1 cellular context compared by ENCODE assay signal in the genomic region with DNA sequence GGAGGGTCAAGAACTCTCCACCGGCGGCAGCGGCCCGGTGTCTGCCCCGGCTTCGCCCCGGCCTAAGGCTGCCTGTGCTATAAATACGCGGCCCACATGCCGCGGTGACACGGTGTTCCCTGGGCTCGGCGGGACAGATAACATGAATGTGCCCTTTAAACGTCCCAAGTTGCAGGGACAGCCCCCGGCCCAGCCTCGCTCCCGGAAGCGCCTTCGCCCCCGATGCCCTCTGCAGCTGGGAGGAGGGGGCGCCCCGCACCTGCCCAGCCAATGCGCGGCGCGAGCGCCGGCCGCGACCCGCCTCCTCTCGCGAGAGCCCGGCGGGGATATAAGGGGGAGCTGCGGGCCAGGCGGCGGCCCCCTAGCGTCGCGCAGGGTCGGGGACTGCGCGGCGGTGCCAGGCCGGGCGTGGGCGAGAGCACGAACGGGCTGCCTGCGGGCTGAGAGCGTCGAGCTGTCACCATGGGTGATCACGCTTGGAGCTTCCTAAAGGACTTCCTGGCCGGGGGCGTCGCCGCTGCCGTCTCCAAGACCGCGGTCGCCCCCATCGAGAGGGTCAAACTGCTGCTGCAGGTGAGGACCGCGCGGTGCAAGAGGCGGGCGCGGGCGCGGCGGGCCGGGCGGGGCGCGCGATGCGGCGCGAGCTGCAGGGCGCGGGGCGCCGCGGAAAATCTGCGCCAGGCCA.
TF ChIP-seq lines count a peak whose summit lies in the region.

TSS of gene SLC25A4 (plus strand) at position 356 of the 685 bp plus-strand sequence. CDS start at position 463, 107 bp downstream.

TF ChIP-seq in GM12878, 131 proteins besides CTCF, POLR2A, EP300 and RAD21 (continued from another document and continues in another):
- TF ChIP-seq MTA3 (IDR thresholded peaks at IDR 0.05; ENCODE audit: borderline replicate concordance, low read length), result no peak
- no peak for TF ChIP-seq NFXL1 (IDR thresholded peaks at IDR 0.05; ENCODE audit: borderline replicate concordance)
- TF ChIP-seq PKNOX1 (IDR thresholded peaks at IDR 0.05), result no peak
- TF ChIP-seq ELK1 (IDR thresholded peaks at IDR 0.05; ENCODE audit: low read depth, low read length), result no peak
- TF ChIP-seq PAX5 (IDR thresholded peaks at IDR 0.05; ENCODE audit: borderline replicate concordance, low read depth, low read length), result peak; percentile 19; the same call in 1 of the 2 replicates
- no peak for TF ChIP-seq STAT3 (IDR thresholded peaks at IDR 0.05; ENCODE audit: low read depth, low read length)
- no peak for TF ChIP-seq SMAD1 (IDR thresholded peaks at IDR 0.05; ENCODE audit: low read depth, partially characterized antibody)
- no peak for TF ChIP-seq SREBF2 (IDR thresholded peaks at IDR 0.05; ENCODE audit: low read length)
- TF ChIP-seq HDAC6 (IDR thresholded peaks at IDR 0.05; ENCODE audit: unreplicated experiment), result peak; percentile 73
- TF ChIP-seq, protein P1, sequence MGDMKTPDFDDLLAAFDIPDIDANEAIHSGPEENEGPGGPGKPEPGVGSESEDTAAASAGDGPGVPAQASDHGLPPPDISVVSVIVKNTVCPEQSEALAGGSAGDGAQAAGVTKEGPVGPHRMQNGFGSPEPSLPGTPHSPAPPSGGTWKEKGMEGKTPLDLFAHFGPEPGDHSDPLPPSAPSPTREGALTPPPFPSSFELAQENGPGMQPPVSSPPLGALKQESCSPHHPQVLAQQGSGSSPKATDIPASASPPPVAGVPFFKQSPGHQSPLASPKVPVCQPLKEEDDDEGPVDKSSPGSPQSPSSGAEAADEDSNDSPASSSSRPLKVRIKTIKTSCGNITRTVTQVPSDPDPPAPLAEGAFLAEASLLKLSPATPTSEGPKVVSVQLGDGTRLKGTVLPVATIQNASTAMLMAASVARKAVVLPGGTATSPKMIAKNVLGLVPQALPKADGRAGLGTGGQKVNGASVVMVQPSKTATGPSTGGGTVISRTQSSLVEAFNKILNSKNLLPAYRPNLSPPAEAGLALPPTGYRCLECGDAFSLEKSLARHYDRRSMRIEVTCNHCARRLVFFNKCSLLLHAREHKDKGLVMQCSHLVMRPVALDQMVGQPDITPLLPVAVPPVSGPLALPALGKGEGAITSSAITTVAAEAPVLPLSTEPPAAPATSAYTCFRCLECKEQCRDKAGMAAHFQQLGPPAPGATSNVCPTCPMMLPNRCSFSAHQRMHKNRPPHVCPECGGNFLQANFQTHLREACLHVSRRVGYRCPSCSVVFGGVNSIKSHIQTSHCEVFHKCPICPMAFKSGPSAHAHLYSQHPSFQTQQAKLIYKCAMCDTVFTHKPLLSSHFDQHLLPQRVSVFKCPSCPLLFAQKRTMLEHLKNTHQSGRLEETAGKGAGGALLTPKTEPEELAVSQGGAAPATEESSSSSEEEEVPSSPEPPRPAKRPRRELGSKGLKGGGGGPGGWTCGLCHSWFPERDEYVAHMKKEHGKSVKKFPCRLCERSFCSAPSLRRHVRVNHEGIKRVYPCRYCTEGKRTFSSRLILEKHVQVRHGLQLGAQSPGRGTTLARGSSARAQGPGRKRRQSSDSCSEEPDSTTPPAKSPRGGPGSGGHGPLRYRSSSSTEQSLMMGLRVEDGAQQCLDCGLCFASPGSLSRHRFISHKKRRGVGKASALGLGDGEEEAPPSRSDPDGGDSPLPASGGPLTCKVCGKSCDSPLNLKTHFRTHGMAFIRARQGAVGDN (IDR thresholded peaks at IDR 0.05), result peak; percentile 90
- peak; percentile 67; the same call in 1 of the 2 replicates for TF ChIP-seq SIN3A (IDR thresholded peaks at IDR 0.05; ENCODE audit: low read depth, low read length)
- no peak for TF ChIP-seq NR2C2 (IDR thresholded peaks at IDR 0.05; ENCODE audit: borderline replicate concordance, control insufficient read depth, insufficient read length, low read depth)
- TF ChIP-seq CREM (IDR thresholded peaks at IDR 0.05; ENCODE audit: low read depth), result 0 out of 2 replicates have a peak, but pooled peaks have one; percentile 7
- TF ChIP-seq, protein P2, sequence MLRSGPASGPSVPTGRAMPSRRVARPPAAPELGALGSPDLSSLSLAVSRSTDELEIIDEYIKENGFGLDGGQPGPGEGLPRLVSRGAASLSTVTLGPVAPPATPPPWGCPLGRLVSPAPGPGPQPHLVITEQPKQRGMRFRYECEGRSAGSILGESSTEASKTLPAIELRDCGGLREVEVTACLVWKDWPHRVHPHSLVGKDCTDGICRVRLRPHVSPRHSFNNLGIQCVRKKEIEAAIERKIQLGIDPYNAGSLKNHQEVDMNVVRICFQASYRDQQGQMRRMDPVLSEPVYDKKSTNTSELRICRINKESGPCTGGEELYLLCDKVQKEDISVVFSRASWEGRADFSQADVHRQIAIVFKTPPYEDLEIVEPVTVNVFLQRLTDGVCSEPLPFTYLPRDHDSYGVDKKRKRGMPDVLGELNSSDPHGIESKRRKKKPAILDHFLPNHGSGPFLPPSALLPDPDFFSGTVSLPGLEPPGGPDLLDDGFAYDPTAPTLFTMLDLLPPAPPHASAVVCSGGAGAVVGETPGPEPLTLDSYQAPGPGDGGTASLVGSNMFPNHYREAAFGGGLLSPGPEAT (IDR thresholded peaks at IDR 0.05; ENCODE audit: low read depth), result no peak
- TF ChIP-seq BHLHE40 (IDR thresholded peaks at IDR 0.05; ENCODE audit: borderline replicate concordance in 1 of 2, low read depth in 2 of 2, low read length in 1 of 2), result peak in 1 of 2 experiments; percentile 80; a peak in 3 of 4 replicates
- TF ChIP-seq, protein P3, sequence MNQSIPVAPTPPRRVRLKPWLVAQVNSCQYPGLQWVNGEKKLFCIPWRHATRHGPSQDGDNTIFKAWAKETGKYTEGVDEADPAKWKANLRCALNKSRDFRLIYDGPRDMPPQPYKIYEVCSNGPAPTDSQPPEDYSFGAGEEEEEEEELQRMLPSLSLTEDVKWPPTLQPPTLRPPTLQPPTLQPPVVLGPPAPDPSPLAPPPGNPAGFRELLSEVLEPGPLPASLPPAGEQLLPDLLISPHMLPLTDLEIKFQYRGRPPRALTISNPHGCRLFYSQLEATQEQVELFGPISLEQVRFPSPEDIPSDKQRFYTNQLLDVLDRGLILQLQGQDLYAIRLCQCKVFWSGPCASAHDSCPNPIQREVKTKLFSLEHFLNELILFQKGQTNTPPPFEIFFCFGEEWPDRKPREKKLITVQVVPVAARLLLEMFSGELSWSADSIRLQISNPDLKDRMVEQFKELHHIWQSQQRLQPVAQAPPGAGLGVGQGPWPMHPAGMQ (IDR thresholded peaks at IDR 0.05; ENCODE audit: borderline replicate concordance), result 0 out of 2 replicates have a peak, but pooled peaks have one; percentile 31
- peak; percentile 78; the same call in 1 of the 2 replicates for TF ChIP-seq ESRRA (IDR thresholded peaks at IDR 0.05; ENCODE audit: low read length)
- TF ChIP-seq, protein P4, sequence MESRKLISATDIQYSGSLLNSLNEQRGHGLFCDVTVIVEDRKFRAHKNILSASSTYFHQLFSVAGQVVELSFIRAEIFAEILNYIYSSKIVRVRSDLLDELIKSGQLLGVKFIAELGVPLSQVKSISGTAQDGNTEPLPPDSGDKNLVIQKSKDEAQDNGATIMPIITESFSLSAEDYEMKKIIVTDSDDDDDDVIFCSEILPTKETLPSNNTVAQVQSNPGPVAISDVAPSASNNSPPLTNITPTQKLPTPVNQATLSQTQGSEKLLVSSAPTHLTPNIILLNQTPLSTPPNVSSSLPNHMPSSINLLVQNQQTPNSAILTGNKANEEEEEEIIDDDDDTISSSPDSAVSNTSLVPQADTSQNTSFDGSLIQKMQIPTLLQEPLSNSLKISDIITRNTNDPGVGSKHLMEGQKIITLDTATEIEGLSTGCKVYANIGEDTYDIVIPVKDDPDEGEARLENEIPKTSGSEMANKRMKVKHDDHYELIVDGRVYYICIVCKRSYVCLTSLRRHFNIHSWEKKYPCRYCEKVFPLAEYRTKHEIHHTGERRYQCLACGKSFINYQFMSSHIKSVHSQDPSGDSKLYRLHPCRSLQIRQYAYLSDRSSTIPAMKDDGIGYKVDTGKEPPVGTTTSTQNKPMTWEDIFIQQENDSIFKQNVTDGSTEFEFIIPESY (IDR thresholded peaks at IDR 0.05), result no peak
- TF ChIP-seq PML (IDR thresholded peaks at IDR 0.05; ENCODE audit: low read length), result peak; percentile 80
- TF ChIP-seq RFX5 (IDR thresholded peaks at IDR 0.05; ENCODE audit: low read depth, low read length), result no peak
- TF ChIP-seq IKZF2 (IDR thresholded peaks at IDR 0.05), result no peak
- no peak for TF ChIP-seq TCF7 (IDR thresholded peaks at IDR 0.05; ENCODE audit: borderline replicate concordance)
- no peak for TF ChIP-seq HDAC2 (IDR thresholded peaks at IDR 0.05)
- no peak for TF ChIP-seq HSF1 (IDR thresholded peaks at IDR 0.05; ENCODE audit: low read depth, low read length)
- no peak for TF ChIP-seq ATF7 (IDR thresholded peaks at IDR 0.05; ENCODE audit: low read depth)
- no peak for TF ChIP-seq ATF2 (IDR thresholded peaks at IDR 0.05; ENCODE audit: low read length)
- TF ChIP-seq, protein P5, sequence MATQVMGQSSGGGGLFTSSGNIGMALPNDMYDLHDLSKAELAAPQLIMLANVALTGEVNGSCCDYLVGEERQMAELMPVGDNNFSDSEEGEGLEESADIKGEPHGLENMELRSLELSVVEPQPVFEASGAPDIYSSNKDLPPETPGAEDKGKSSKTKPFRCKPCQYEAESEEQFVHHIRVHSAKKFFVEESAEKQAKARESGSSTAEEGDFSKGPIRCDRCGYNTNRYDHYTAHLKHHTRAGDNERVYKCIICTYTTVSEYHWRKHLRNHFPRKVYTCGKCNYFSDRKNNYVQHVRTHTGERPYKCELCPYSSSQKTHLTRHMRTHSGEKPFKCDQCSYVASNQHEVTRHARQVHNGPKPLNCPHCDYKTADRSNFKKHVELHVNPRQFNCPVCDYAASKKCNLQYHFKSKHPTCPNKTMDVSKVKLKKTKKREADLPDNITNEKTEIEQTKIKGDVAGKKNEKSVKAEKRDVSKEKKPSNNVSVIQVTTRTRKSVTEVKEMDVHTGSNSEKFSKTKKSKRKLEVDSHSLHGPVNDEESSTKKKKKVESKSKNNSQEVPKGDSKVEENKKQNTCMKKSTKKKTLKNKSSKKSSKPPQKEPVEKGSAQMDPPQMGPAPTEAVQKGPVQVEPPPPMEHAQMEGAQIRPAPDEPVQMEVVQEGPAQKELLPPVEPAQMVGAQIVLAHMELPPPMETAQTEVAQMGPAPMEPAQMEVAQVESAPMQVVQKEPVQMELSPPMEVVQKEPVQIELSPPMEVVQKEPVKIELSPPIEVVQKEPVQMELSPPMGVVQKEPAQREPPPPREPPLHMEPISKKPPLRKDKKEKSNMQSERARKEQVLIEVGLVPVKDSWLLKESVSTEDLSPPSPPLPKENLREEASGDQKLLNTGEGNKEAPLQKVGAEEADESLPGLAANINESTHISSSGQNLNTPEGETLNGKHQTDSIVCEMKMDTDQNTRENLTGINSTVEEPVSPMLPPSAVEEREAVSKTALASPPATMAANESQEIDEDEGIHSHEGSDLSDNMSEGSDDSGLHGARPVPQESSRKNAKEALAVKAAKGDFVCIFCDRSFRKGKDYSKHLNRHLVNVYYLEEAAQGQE (IDR thresholded peaks at IDR 0.05; ENCODE audit: low read depth, low read length), result peak; percentile 46; the same call in 1 of the 2 replicates
- peak; percentile 52; the same call in 1 of the 2 replicates for TF ChIP-seq CBFB (IDR thresholded peaks at IDR 0.05; ENCODE audit: low read depth)
- TF ChIP-seq NFYA (IDR thresholded peaks at IDR 0.05; ENCODE audit: borderline replicate concordance, low read depth, low read length), result no peak
- TF ChIP-seq, protein P6, sequence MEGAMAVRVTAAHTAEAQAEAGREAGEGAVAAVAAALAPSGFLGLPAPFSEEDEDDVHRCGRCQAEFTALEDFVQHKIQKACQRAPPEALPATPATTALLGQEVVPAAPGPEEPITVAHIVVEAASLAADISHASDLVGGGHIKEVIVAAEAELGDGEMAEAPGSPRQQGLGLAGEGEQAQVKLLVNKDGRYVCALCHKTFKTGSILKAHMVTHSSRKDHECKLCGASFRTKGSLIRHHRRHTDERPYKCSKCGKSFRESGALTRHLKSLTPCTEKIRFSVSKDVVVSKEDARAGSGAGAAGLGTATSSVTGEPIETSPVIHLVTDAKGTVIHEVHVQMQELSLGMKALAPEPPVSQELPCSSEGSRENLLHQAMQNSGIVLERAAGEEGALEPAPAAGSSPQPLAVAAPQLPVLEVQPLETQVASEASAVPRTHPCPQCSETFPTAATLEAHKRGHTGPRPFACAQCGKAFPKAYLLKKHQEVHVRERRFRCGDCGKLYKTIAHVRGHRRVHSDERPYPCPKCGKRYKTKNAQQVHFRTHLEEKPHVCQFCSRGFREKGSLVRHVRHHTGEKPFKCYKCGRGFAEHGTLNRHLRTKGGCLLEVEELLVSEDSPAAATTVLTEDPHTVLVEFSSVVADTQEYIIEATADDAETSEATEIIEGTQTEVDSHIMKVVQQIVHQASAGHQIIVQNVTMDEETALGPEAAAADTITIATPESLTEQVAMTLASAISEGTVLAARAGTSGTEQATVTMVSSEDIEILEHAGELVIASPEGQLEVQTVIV (IDR thresholded peaks at IDR 0.05; ENCODE audit: borderline replicate concordance, partially characterized antibody), result no peak
- no peak for TF ChIP-seq ZBED1 (IDR thresholded peaks at IDR 0.05; ENCODE audit: borderline replicate concordance)
